ENCODE assay signal across 8 cellular contexts in genomic region chr19:11482384-11483050, GRCh38.
DNase-seq lines count a peak whose midpoint lies in the region; ATAC-seq and TF ChIP-seq lines count a peak whose summit lies in the region.

No MANE protein-coding gene starts in this region.

- TF ChIP-seq CTCF in AG10803 (conservative IDR thresholded peaks at IDR 0.05; ENCODE audit: low read length), result peak; percentile 59
- peak; percentile 64 for TF ChIP-seq CTCF in choroid plexus epithelial cell (conservative IDR thresholded peaks at IDR 0.05; ENCODE audit: low read depth, low read length)

- peak; percentile 71 for DNase-seq in AG10803 (ENCODE audit: low read depth)
- peak; percentile 73 for DNase-seq in NCI-H510A (lab: John Stamatoyannopoulos, UW)
- DNase-seq in activated CD4-positive, alpha-beta T cell treated with anti-CD3 and anti-CD28 coated beads for 48 hours, result peak; percentile 94
- DNase-seq in choroid plexus epithelial cell (ENCODE audit: low read depth), result peak; percentile 84
- peak; percentile 91 for DNase-seq in left kidney (ENCODE audit: low read depth, low spot score)
- peak; percentile 88 for DNase-seq in stimulated activated CD4-positive, alpha-beta T cell treated with anti-CD3 and anti-CD28 coated beads, Interleukin-4, amount 100 ng/mL, for 1 hour

- peak overlapping the region; percentile 45 for H3K4me3 ChIP-seq in AG10803 (ENCODE audit: low read length)
- peak overlapping the region; percentile 53 for H3K4me3 ChIP-seq in choroid plexus epithelial cell (ENCODE audit: low read depth, low read length)

- peak; percentile 67 for ATAC-seq in GM19035 (IDR thresholded peaks at IDR 0.05; ENCODE audit: unreplicated experiment)
- ATAC-seq in HG03457 (IDR thresholded peaks at IDR 0.05; ENCODE audit: unreplicated experiment), result peak; percentile 49

Comparison
In these comparisons a context has a peak if more than half of its experiments do, and no peak if none do; other contexts are left out.
1. Peak in every context shown above with its lines: DNase-seq, ATAC-seq and H3K4me3 ChIP-seq.